Comparison of ENCODE assay signal across 21 cellular contexts in genomic region chr22:25364281-25364680, GRCh38.
DNase-seq lines count a peak whose midpoint lies in the region; ATAC-seq and TF ChIP-seq lines count a peak whose summit lies in the region.
"Had no signal": no experiment of that assay in that cellular context is flagged by ENCODE, and none has a peak within 500 bp of the region (broad histone marks: within the 10 kb centered on the region; RNA-seq: fewer than 3 reads in every experiment).

No MANE protein-coding gene starts in this region.

- no peak overlapping the region for H2BK15ac ChIP-seq in IMR-90 (ENCODE audit: low read depth, low read length)

- no peak for DNase-seq in activated CD8-positive, alpha-beta memory T cell treated with anti-CD3 and anti-CD28 coated beads, Interleukin-2, amount 10 ng/mL, durations not matched to agents 7 days and 5 days
- no peak for DNase-seq in activated CD8-positive, alpha-beta memory T cell treated with anti-CD3 and anti-CD28 coated beads, Interleukin-2, amount 50 U/mL, for 4 hours
- DNase-seq in IMR-90 (no peak), glutamatergic neuron (peak; percentile 14), spleen (peak; percentile 54), SHP77 treated with DMSO at 0.1 percent for 48 hours (lab: John Stamatoyannopoulos, UW) (no peak), NOMO-1 treated with DMSO at 0.1 percent for 48 hours (lab: John Stamatoyannopoulos, UW; ENCODE audit: unreplicated experiment) (no peak)
- DNase-seq: activated CD4-positive, alpha-beta T cell treated with anti-CD3 and anti-CD28 coated beads for 36 hours; activated effector memory CD4-positive, alpha-beta T cell treated with Interleukin-2 at 50 U/mL for 16 hours; effector CD4-positive, alpha-beta T cell; HFFc6; midbrain; NCI-H2081 treated with DMSO at 0.1 percent for 48 hours; RPMI8226; stimulated activated CD4-positive, alpha-beta T cell treated with anti-CD3 and anti-CD28 coated beads, Interleukin-4, amount 100 ng/mL, for 4 hours had no signal

- no peak overlapping the region for H4K5ac ChIP-seq in IMR-90 (ENCODE audit: low read depth, low read length)

- H4K20me1 ChIP-seq in IMR-90 (ENCODE audit: insufficient read depth, low read length), result peaks cover 47% of the 10 kb centered on the region

- H3K4me1 ChIP-seq in IMR-90 (ENCODE audit: control insufficient read depth, insufficient read depth, low read length), result peaks cover 13% of the 10 kb centered on the region; the same call in 1 of the 2 replicates
- peaks cover 13 to 71% (median 37%) of the 10 kb centered on the region in 6 donors for H3K4me1 ChIP-seq in spleen
- H3K4me1 ChIP-seq: prostate gland had no signal

- no peak overlapping the region for H3K4me3 Mint-ChIP-seq in activated CD8-positive, alpha-beta memory T cell treated with anti-CD3 and anti-CD28 coated beads, Interleukin-2, amount 10 ng/mL, durations not matched to agents 7 days and 5 days
- no peak overlapping the region for H3K4me3 Mint-ChIP-seq in glutamatergic neuron (ENCODE audit: unreplicated experiment)
- H3K4me3 Mint-ChIP-seq: activated CD4-positive, alpha-beta T cell treated with anti-CD3 and anti-CD28 coated beads for 36 hours; HFFc6 had no signal

- dilution Hi-C loops in IMR-90 (cut with HindIII; ENCODE audit: low sequenced_read_pairs, unreplicated experiment), result no loop called here

- H4K8ac ChIP-seq in IMR-90 (ENCODE audit: low read depth in 2 of 2, low read length in 2 of 2), result no peak overlapping the region

- no peak overlapping the region for H2BK20ac ChIP-seq in IMR-90 (ENCODE audit: low read depth, low read length)

- H3K9me1 ChIP-seq in IMR-90 (ENCODE audit: insufficient read depth, low read length), result peaks cover 7% of the 10 kb centered on the region; the same call in 1 of the 2 replicates

- no peak for TF ChIP-seq RAD21 in IMR-90 (IDR thresholded peaks at IDR 0.05; ENCODE audit: low read length)

- H3K56ac ChIP-seq in IMR-90 (ENCODE audit: extremely low read depth, insufficient read depth, low read length), result no peak overlapping the region

- no peaks in the 10 kb centered on the region for H3K36me3 Mint-ChIP-seq in activated CD8-positive, alpha-beta memory T cell treated with anti-CD3 and anti-CD28 coated beads, Interleukin-2, amount 10 ng/mL, durations not matched to agents 7 days and 5 days
- H3K36me3 Mint-ChIP-seq in glutamatergic neuron (ENCODE audit: unreplicated experiment), result no peaks in the 10 kb centered on the region

- no peak overlapping the region for H3K23ac ChIP-seq in IMR-90 (ENCODE audit: low read depth, low read length)

- H3K27me3 ChIP-seq in IMR-90 (ENCODE audit: control insufficient read depth, insufficient read depth, low read length), result no peaks in the 10 kb centered on the region
- H3K27me3 ChIP-seq in spleen (replicated peaks in 1 of 7), result no peaks in the 10 kb centered on the region
- H3K27me3 ChIP-seq: esophagus muscularis mucosa, gastroesophageal sphincter had no signal

- in situ Hi-C loops in IMR-90 (cut with MboI; ENCODE audit: low sequenced_read_pairs), result no loop called here

- intact Hi-C loops in IMR-90 (cut with micrococcal nuclease) (no loop called here), spleen (cut with DNase I; ENCODE audit: low total_unique reads) (loop anchor here (10.0 kb wide), 1 partner anchor 61 kb away; no protein-coding TSS in a partner anchor)

- H3K36me3 ChIP-seq in IMR-90 (ENCODE audit: control insufficient read depth, insufficient read depth, low read length) (peaks cover 8% of the 10 kb centered on the region), spleen (peaks cover 0 to 68% (median 8%) of the 10 kb centered on the region in 6 donors)
- H3K36me3 ChIP-seq: prostate gland had no signal

- CTCF ChIA-PET in activated CD8-positive, alpha-beta memory T cell treated with anti-CD3 and anti-CD28 coated beads, Interleukin-2, amount 10 ng/mL, durations not matched to agents 7 days and 5 days (lab: Charles Lee), result interaction anchor here (0.6 to 1.5 kb wide), 2 partner anchors 57 to 283 kb away, joined by 3 read pairs; no protein-coding TSS in a partner anchor
- CTCF ChIA-PET in IMR-90 (lab: Yijun Ruan, JAX), result interaction anchor here (1.0 to 1.8 kb wide), 4 partner anchors 39 to 98 kb away, joined by 3 to 5 read pairs (median 4); no protein-coding TSS in a partner anchor

- H3K14ac ChIP-seq in IMR-90 (replicated peaks; ENCODE audit: low read depth, low read length), result no peak overlapping the region

- no peaks in the 10 kb centered on the region for H3K27me3 Mint-ChIP-seq in activated CD8-positive, alpha-beta memory T cell treated with anti-CD3 and anti-CD28 coated beads, Interleukin-2, amount 10 ng/mL, durations not matched to agents 7 days and 5 days
- peaks cover 13% of the 10 kb centered on the region for H3K27me3 Mint-ChIP-seq in glutamatergic neuron (ENCODE audit: unreplicated experiment)
- H3K27me3 Mint-ChIP-seq: activated CD4-positive, alpha-beta T cell treated with anti-CD3 and anti-CD28 coated beads for 36 hours had no signal

- no peak overlapping the region for H3K4me3 ChIP-seq in IMR-90 (ENCODE audit: insufficient read depth, low read depth, low read length)
- H3K4me3 ChIP-seq in spleen, result no peak overlapping the region
- H3K4me3 ChIP-seq: A549, esophagus muscularis mucosa, gastroesophageal sphincter, prostate gland had no signal

- no TSS peak for BruUV-seq in IMR-90 (replicated peaks; lab: Mats Ljungman, UMichigan)

- peaks cover 15% of the 10 kb centered on the region for H3K4me1 Mint-ChIP-seq in activated CD8-positive, alpha-beta memory T cell treated with anti-CD3 and anti-CD28 coated beads, Interleukin-2, amount 10 ng/mL, durations not matched to agents 7 days and 5 days
- H3K4me1 Mint-ChIP-seq in glutamatergic neuron (ENCODE audit: low read depth, unreplicated experiment), result peaks cover 9% of the 10 kb centered on the region

- no peak for TF ChIP-seq POLR2A in IMR-90 (IDR thresholded peaks at IDR 0.05; ENCODE audit: low read depth, low read length)
- TF ChIP-seq POLR2A in spleen (IDR thresholded peaks at IDR 0.05), result no peak

- H3K4me2 ChIP-seq in IMR-90 (ENCODE audit: low read depth, low read length), result peak overlapping the region; percentile 9; the same call in 1 of the 2 replicates
- H3K4me2 ChIP-seq: A549 had no signal

- H2AK5ac ChIP-seq in IMR-90 (ENCODE audit: low read depth, low read length), result no peak overlapping the region

- H3K27ac Mint-ChIP-seq in activated CD8-positive, alpha-beta memory T cell treated with anti-CD3 and anti-CD28 coated beads, Interleukin-2, amount 10 ng/mL, durations not matched to agents 7 days and 5 days, result peak overlapping the region; percentile 65
- H3K27ac Mint-ChIP-seq in glutamatergic neuron (ENCODE audit: unreplicated experiment), result no peak overlapping the region
- H3K27ac Mint-ChIP-seq: activated CD4-positive, alpha-beta T cell treated with anti-CD3 and anti-CD28 coated beads for 36 hours; HFFc6 had no signal

- H3K9me3 ChIP-seq in IMR-90 (ENCODE audit: control insufficient read depth, insufficient read depth, low read length), result no peaks in the 10 kb centered on the region
- H3K9me3 ChIP-seq in spleen, result no peaks in the 10 kb centered on the region
- H3K9me3 ChIP-seq: A549, esophagus muscularis mucosa, gastroesophageal sphincter, prostate gland had no signal

- POLR2A ChIA-PET in IMR-90 (lab: Charles Lee; ENCODE audit: unreplicated experiment), result no interaction called here

- H2AK9ac ChIP-seq in IMR-90 (replicated peaks; ENCODE audit: low read depth, low read length, poor library complexity), result no peak overlapping the region

- H3K9ac ChIP-seq in IMR-90 (ENCODE audit: low read depth, low read length), result no peak overlapping the region

- no peak overlapping the region for H4K91ac ChIP-seq in IMR-90 (ENCODE audit: insufficient read depth, low read depth, low read length)

- ATAC-seq in activated CD8-positive, alpha-beta memory T cell treated with anti-CD3 and anti-CD28 coated beads, Interleukin-2, amount 10 ng/mL, durations not matched to agents 7 days and 5 days, result no peak
- ATAC-seq in IMR-90 (ENCODE audit: low read depth) (no peak), GM19467 (IDR thresholded peaks at IDR 0.05; ENCODE audit: unreplicated experiment) (no peak)
- ATAC-seq: A549; activated CD4-positive, alpha-beta T cell treated with anti-CD3 and anti-CD28 coated beads for 36 hours; gastroesophageal sphincter had no signal

- H3K79me1 ChIP-seq in IMR-90 (ENCODE audit: low read depth in 1 of 2, low read length in 2 of 2), result peaks cover 12 to 49% of the 10 kb centered on the region in 2 experiments; a peak in 3 of 4 replicates

- H2BK120ac ChIP-seq in IMR-90 (ENCODE audit: low read depth, low read length), result no peak overlapping the region

- no peak for TF ChIP-seq CTCF in IMR-90 (conservative IDR thresholded peaks at IDR 0.05; ENCODE audit: low read depth, low read length)
- TF ChIP-seq CTCF in glutamatergic neuron (IDR thresholded peaks at IDR 0.05; ENCODE audit: partially characterized antibody, unreplicated experiment), result no peak
- TF ChIP-seq CTCF in spleen (IDR thresholded peaks at IDR 0.05 in 8 of 11, conservative IDR thresholded peaks at IDR 0.05 in 3 of 11), result no peak

- H3K4ac ChIP-seq in IMR-90 (ENCODE audit: low read depth, low read length), result no peak overlapping the region

- WGBS in IMR-90 (ENCODE audit: extremely low coverage in 2 of 2, insufficient read length in 1 of 2), 2 experiments, result 67% methylated on average over 1 of the region's 1 CpG; no CpG with 5 or more reads in 1 of the 2 experiments
- 49 to 81% (median 64%) methylated on average over 1 of the region's 1 CpG; no CpG with 5 or more reads in 1 of the 5 donors for WGBS in spleen, 5 donors

- H2AFZ ChIP-seq in IMR-90 (replicated peaks; ENCODE audit: low read length, poor library complexity), result no peak overlapping the region

- H3K27ac ChIP-seq in IMR-90 (ENCODE audit: insufficient read depth, low read length) (peak overlapping the region; percentile 11; the same call in 1 of the 2 replicates), spleen (peak overlapping the region in 4 of 8 donors; percentile 22 to 52 (median 46))
- H3K27ac ChIP-seq: esophagus muscularis mucosa, HL-60, prostate gland had no signal

- no peak overlapping the region for H3K18ac ChIP-seq in IMR-90 (ENCODE audit: low read depth, low read length)

- H3K9me3 Mint-ChIP-seq in activated CD8-positive, alpha-beta memory T cell treated with anti-CD3 and anti-CD28 coated beads, Interleukin-2, amount 10 ng/mL, durations not matched to agents 7 days and 5 days (ENCODE audit: low read depth), result no peaks in the 10 kb centered on the region
- H3K9me3 Mint-ChIP-seq in glutamatergic neuron (ENCODE audit: unreplicated experiment), result peaks cover 4% of the 10 kb centered on the region
- H3K9me3 Mint-ChIP-seq: HFFc6 had no signal

- H2BK5ac ChIP-seq in IMR-90 (ENCODE audit: low read depth, low read length, poor library complexity, severe bottlenecking), result no peak overlapping the region

TF ChIP-seq in IMR-90, 13 proteins besides CTCF, POLR2A, EP300 and RAD21 (continues in another document):
- TF ChIP-seq MAZ (IDR thresholded peaks at IDR 0.05; ENCODE audit: borderline replicate concordance, low read depth, low read length) (no peak), MXI1 (IDR thresholded peaks at IDR 0.05; ENCODE audit: borderline replicate concordance, low read depth, low read length) (no peak), RFX5 (IDR thresholded peaks at IDR 0.05; ENCODE audit: low read depth, low read length) (no peak), MAFK (IDR thresholded peaks at IDR 0.05; ENCODE audit: low read depth, low read length) (no peak), CHD1 (IDR thresholded peaks at IDR 0.05; ENCODE audit: low read depth, low read length) (no peak)

Comparison
In these comparisons a context has a peak if more than half of its experiments do, and no peak if none do; other contexts are left out.
1. DNase-seq: peak in glutamatergic neuron (single experiment) and spleen (single experiment); none in activated CD8-positive, alpha-beta memory T cell treated with anti-CD3 and anti-CD28 coated beads, Interleukin-2, amount 10 ng/mL, durations not matched to agents 7 days and 5 days (single experiment), activated CD8-positive, alpha-beta memory T cell treated with anti-CD3 and anti-CD28 coated beads, Interleukin-2, amount 50 U/mL, for 4 hours (single experiment), IMR-90 (single experiment), SHP77 treated with DMSO at 0.1 percent for 48 hours (single experiment) and NOMO-1 treated with DMSO at 0.1 percent for 48 hours (single experiment).